In genomic region chr20:45867811-45868176, GRCh38 we compare ENCODE assay signal across 11 cellular contexts. TPM values are rescaled to one million over a fixed set of nuclear protein-coding genes. Genes with fewer than 3 reads are reported as not detected.
DNase-seq lines count a peak whose midpoint lies in the region; ATAC-seq lines count a peak whose summit lies in the region.
"Had no signal": no experiment of that assay in that cellular context is flagged by ENCODE, and none has a peak within 500 bp of the region (broad histone marks: within the 10 kb centered on the region; RNA-seq: fewer than 3 reads in every experiment).

No MANE protein-coding gene starts in this region.

- ATAC-seq in left colon (peak; percentile 44), GM19328 (IDR thresholded peaks at IDR 0.05; ENCODE audit: unreplicated experiment) (no peak), HG03135 (IDR thresholded peaks at IDR 0.05; ENCODE audit: unreplicated experiment) (no peak)
- ATAC-seq: T-helper 17 cell had no signal

- peak; percentile 88 for DNase-seq in ELR (ENCODE audit: low read depth)
- DNase-seq in amniotic epithelial cell (ENCODE audit: low read depth): peak; percentile 78
- no peak for DNase-seq in left colon
- no peak for DNase-seq in activated naive CD4-positive, alpha-beta T cell (lab: John Stamatoyannopoulos, UW)
- DNase-seq: amygdala, NCI-H1105 treated with DMSO at 0.1 percent for 48 hours, NCI-H774, nucleus accumbens, T-helper 17 cell had no signal

- intact Hi-C loops in left colon (cut with DNase I, micrococcal nuclease): no loop called here

RNA-seq across cellular contexts. Expression of gene ZSWIM3, which starts 10.4 kb away (rescaled TPM):
- total RNA-seq in left colon: 1 to 10 TPM; 4.2 to 5.6 TPM

RNA-seq across cellular contexts. Expression of gene ACOT8, which starts 10.6 kb away (rescaled TPM):
- 10 to 100 TPM; 46.5 to 47.9 TPM for total RNA-seq in left colon

RNA-seq across cellular contexts. Expression of gene ZSWIM1, which starts 13.2 kb away (rescaled TPM):
- total RNA-seq in left colon: 10 to 100 TPM; 11.8 to 12.0 TPM

RNA-seq across cellular contexts. Expression of gene SPATA25, which starts 19.6 kb away (rescaled TPM):
- 1 to 10 TPM; 2.0 to 3.2 TPM for total RNA-seq in left colon

RNA-seq across cellular contexts. Expression of gene NEURL2, which starts 23.2 kb away (rescaled TPM):
- 1 to 10 TPM; 4.7 to 5.5 TPM for total RNA-seq in left colon

Comparison
In these comparisons a context has a peak if more than half of its experiments do, and no peak if none do; other contexts are left out.
1. DNase-seq: peak in ELR (single experiment) and amniotic epithelial cell (single experiment); none in left colon (0 of 2) and activated naive CD4-positive, alpha-beta T cell (0 of 4).